9 cellular contexts compared by ENCODE assay signal in the genomic region with DNA sequence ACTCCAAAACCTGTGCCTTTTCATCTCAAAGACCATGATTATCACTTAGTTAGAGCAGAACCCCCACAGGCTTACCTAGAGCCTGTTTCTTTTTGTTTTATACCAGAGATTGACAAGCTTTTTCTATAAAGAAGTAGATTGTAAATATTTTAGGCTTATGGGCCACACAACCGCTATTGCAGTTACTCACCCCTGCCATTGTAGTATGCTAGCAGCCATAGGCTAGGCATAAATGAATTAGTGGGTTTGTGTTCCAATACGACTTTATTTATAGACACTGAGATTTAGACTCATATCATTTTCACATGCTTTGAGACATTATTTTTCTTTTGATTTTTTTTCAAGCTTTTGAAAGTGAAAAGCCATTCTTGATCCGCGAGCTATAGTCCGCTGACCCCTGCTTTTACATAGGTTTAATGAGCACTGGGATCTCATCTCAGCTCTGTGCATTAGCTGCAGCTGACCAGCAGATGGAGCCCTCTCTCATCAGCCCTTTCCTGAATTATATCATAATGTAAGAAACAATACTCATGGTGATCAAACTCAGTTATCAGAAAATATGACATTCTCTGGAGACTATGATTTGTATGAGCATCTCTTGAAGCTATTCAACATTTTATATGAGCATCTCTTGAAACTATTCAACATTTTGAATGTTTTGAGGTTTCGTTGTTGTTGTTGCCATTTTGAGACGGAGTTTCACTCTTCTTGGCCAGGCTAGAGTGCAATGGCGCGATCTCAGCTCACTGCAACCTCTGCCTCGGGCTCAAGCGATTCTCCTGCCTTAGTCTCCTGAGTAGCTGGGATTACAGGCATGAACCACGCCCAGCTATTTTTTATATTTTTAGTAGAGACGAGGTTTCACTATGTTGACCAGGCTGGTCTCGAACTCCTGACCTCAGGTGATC.
A peak's percentile ranks its signal among the peaks of the same experiment; 100 is the strongest.
DNase-seq lines count a peak whose midpoint lies in the region; ATAC-seq lines count a peak whose summit lies in the region.
"Had no signal": no experiment of that assay in that cellular context is flagged by ENCODE, and none has a peak within 500 bp of the region (broad histone marks: within the 10 kb centered on the region; RNA-seq: fewer than 3 reads in every experiment).

No MANE protein-coding gene starts in this region.

- no peaks in the 10 kb centered on the region for H3K36me3 Mint-ChIP-seq in activated CD4-positive, alpha-beta T cell treated with anti-CD3 and anti-CD28 coated beads, Interleukin-2, amount 10 ng/mL, durations not matched to agents 24 days and 14 days (ENCODE audit: low read depth)
- H3K36me3 Mint-ChIP-seq in naive B cell = peaks cover 0 to 12% of the 10 kb centered on the region in 2 donors

- H3K36me3 ChIP-seq in H7 (replicated peaks; ENCODE audit: control insufficient read depth, insufficient read depth, low read length) = no peaks in the 10 kb centered on the region

- no peaks in the 10 kb centered on the region for H3K4me1 Mint-ChIP-seq in activated CD4-positive, alpha-beta T cell treated with anti-CD3 and anti-CD28 coated beads, Interleukin-2, amount 10 ng/mL, durations not matched to agents 24 days and 14 days
- no peaks in the 10 kb centered on the region for H3K4me1 Mint-ChIP-seq in naive B cell
- H3K4me1 Mint-ChIP-seq: central memory CD8-positive, alpha-beta T cell had no signal

- H3K27ac Mint-ChIP-seq in activated CD4-positive, alpha-beta T cell treated with anti-CD3 and anti-CD28 coated beads, Interleukin-2, amount 10 ng/mL, durations not matched to agents 24 days and 14 days = no peak overlapping the region
- no peak overlapping the region for H3K27ac Mint-ChIP-seq in naive B cell

- H3K27me3 ChIP-seq in H7 (ENCODE audit: control insufficient read depth, insufficient read depth, low read length) = no peaks in the 10 kb centered on the region

- H3K4me3 ChIP-seq in H7 (ENCODE audit: insufficient read depth, low read depth, low read length) = no peak overlapping the region

- H3K27me3 Mint-ChIP-seq in activated CD4-positive, alpha-beta T cell treated with anti-CD3 and anti-CD28 coated beads, Interleukin-2, amount 10 ng/mL, durations not matched to agents 24 days and 14 days = no peaks in the 10 kb centered on the region
- H3K27me3 Mint-ChIP-seq in naive B cell = no peaks in the 10 kb centered on the region
- H3K27me3 Mint-ChIP-seq: central memory CD8-positive, alpha-beta T cell had no signal

- DNase-seq in NCI-H1436 (lab: John Stamatoyannopoulos, UW) (peak; percentile 7), NCI-H1436 treated with DMSO at 0.1 percent for 48 hours (lab: John Stamatoyannopoulos, UW) (no peak), H7 (peak; percentile 65), NCI-H2029 (lab: John Stamatoyannopoulos, UW) (peak; percentile 28), epidermal melanocyte (ENCODE audit: insufficient read length, low spot score) (peak; percentile 59), naive B cell (peak; percentile 1)
- DNase-seq in activated CD4-positive, alpha-beta T cell treated with anti-CD3 and anti-CD28 coated beads, Interleukin-2, amount 10 ng/mL, durations not matched to agents 24 days and 14 days = peak; percentile 75

- no peak overlapping the region for H3K4me3 Mint-ChIP-seq in activated CD4-positive, alpha-beta T cell treated with anti-CD3 and anti-CD28 coated beads, Interleukin-2, amount 10 ng/mL, durations not matched to agents 24 days and 14 days
- no peak overlapping the region for H3K4me3 Mint-ChIP-seq in naive B cell
- H3K4me3 Mint-ChIP-seq: central memory CD8-positive, alpha-beta T cell had no signal

- H3K9me3 Mint-ChIP-seq in activated CD4-positive, alpha-beta T cell treated with anti-CD3 and anti-CD28 coated beads, Interleukin-2, amount 10 ng/mL, durations not matched to agents 24 days and 14 days = no peaks in the 10 kb centered on the region
- no peaks in the 10 kb centered on the region for H3K9me3 Mint-ChIP-seq in naive B cell
- H3K9me3 Mint-ChIP-seq: central memory CD8-positive, alpha-beta T cell had no signal

- intact Hi-C loops in activated CD4-positive, alpha-beta T cell treated with anti-CD3 and anti-CD28 coated beads, Interleukin-2, amount 10 ng/mL, durations not matched to agents 24 days and 14 days (cut with micrococcal nuclease) = loop anchor here (1.0 kb wide), 3 partner anchors 49 to 325 kb away; no protein-coding TSS in a partner anchor

- ATAC-seq in naive B cell (ENCODE audit: low read depth in 2 of 2) (peak in 1 of 2 donors; percentile 39), HG03378 (IDR thresholded peaks at IDR 0.05; ENCODE audit: unreplicated experiment) (no peak)
